ENCODE assay signal across 21 cellular contexts in the genomic region with DNA sequence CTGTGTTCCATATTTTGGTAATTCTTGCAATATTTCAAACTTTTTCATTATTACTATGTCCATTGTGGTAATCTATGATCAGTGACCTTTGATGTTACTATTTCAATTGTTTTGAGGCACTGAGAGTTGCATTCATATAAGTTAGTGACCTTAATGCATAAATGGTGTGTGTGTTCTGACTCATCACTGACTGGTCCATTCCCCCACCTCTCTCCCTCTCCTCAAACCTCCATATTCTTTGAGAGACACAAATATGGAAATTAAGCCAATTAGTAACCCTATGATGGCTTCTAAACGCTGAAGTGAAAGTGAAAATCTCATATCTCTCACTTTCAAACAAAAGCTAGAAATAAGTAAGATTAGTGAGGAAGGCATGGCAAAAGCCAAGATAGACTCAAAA.
"Had no signal": no experiment of that assay in that cellular context is flagged by ENCODE, and none has a peak within 500 bp of the region (broad histone marks: within the 10 kb centered on the region; RNA-seq: fewer than 3 reads in every experiment).

No MANE protein-coding gene starts in this region.

- H3K27ac Mint-ChIP-seq: endodermal cell; nephron; stimulated activated memory B cell treated with anti-CD40 and anti-IgM and Interleukin-4, amounts not matched to agents 10 μg/mL and 1 μg/mL and 100 μg/mL, for 72 hours; stimulated activated naive CD8-positive, alpha-beta T cell treated with anti-CD3 and anti-CD28 coated beads, Interleukin-15, Interleukin-2, amounts not matched to agents 100 ng/mL and 50 ng/mL, for 24 hours had no signal

- DNase-seq: effector CD4-positive, alpha-beta T cell; endodermal cell; erythroblast; foreskin keratinocyte; head of caudate nucleus; kidney; left cardiac atrium; left ventricle myocardium inferior; mesenchymal stem cell; midbrain; posterior cingulate gyrus; spleen; stimulated activated CD4-positive, alpha-beta T cell treated with anti-CD3 and anti-CD28 coated beads, Interleukin-15, amount 100 ng/mL, for 24 hours; stimulated activated CD4-positive, alpha-beta T cell treated with anti-CD3 and anti-CD28 coated beads, Interleukin-1b, Interleukin-23, amount 100 ng/mL, for 48 hours; stimulated activated CD4-positive, alpha-beta T cell treated with anti-CD3 and anti-CD28 coated beads, Interleukin-4, amount 100 ng/mL, for 24 hours; testis; upper lobe of right lung had no signal

- ATAC-seq: foreskin keratinocyte; left cardiac atrium; sciatic nerve; stimulated activated memory B cell treated with anti-CD40 and anti-IgM and Interleukin-4, amounts not matched to agents 10 μg/mL and 1 μg/mL and 100 μg/mL, for 72 hours; upper lobe of right lung had no signal

- H3K27me3 Mint-ChIP-seq: stimulated activated memory B cell treated with anti-CD40 and anti-IgM and Interleukin-4, amounts not matched to agents 10 μg/mL and 1 μg/mL and 100 μg/mL, for 72 hours; stimulated activated naive CD8-positive, alpha-beta T cell treated with anti-CD3 and anti-CD28 coated beads, Interleukin-15, Interleukin-2, amounts not matched to agents 100 ng/mL and 50 ng/mL, for 24 hours had no signal

- H3K36me3 Mint-ChIP-seq: stimulated activated memory B cell treated with anti-CD40 and anti-IgM and Interleukin-4, amounts not matched to agents 10 μg/mL and 1 μg/mL and 100 μg/mL, for 72 hours had no signal

- H3K4me3 Mint-ChIP-seq: endodermal cell; nephron; stimulated activated memory B cell treated with anti-CD40 and anti-IgM and Interleukin-4, amounts not matched to agents 10 μg/mL and 1 μg/mL and 100 μg/mL, for 72 hours; stimulated activated naive CD8-positive, alpha-beta T cell treated with anti-CD3 and anti-CD28 coated beads, Interleukin-15, Interleukin-2, amounts not matched to agents 100 ng/mL and 50 ng/mL, for 24 hours had no signal

- H3K4me1 Mint-ChIP-seq: endodermal cell; nephron; stimulated activated memory B cell treated with anti-CD40 and anti-IgM and Interleukin-4, amounts not matched to agents 10 μg/mL and 1 μg/mL and 100 μg/mL, for 72 hours had no signal
